ENCODE assay signal across 1 cellular context in the genomic region with DNA sequence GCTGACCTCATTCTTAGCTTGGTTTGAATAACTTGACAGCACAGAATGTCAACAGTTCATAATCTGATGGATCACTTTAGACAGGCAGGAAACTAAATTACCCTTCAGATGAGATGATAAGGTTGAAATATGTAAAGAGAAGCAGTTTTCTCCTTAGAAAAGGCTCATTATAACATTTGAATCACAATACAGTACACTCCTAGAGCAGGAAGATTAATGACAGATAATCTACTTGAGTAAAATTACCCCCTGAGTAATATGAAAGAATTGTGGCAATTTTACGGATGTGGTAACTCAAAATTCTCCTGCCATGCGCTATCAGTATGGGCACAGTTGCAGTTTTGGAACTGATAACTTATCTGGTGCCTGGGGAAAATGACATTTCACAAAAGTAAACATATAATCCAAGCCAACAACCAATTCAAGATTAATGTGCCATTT.
TF ChIP-seq lines count a peak whose summit lies in the region.

No MANE protein-coding gene starts in this region.

TF ChIP-seq in HEK293, 187 proteins besides CTCF, POLR2A, EP300 and RAD21 (continued from another document):
- TF ChIP-seq HOXD13 (CRISPR knock-in tag; IDR thresholded peaks at IDR 0.05; ENCODE audit: borderline replicate concordance) (no peak), ZNF629 (tag by site-specific recombination; IDR thresholded peaks at IDR 0.05) (0 out of 2 replicates have a peak, but pooled peaks have one; percentile 14), BCL11B (tag by site-specific recombination; IDR thresholded peaks at IDR 0.05; ENCODE audit: low read depth) (0 out of 2 replicates have a peak, but pooled peaks have one; percentile 13), REST (tag by site-specific recombination; IDR thresholded peaks at IDR 0.05) (no peak), SP3 (tag by site-specific recombination; IDR thresholded peaks at IDR 0.05) (peak; percentile 17; the same call in 1 of the 2 replicates), ZNF48 (tag by site-specific recombination; IDR thresholded peaks at IDR 0.05) (no peak), ZNF366 (tag by site-specific recombination; conservative IDR thresholded peaks at IDR 0.05) (0 out of 2 replicates have a peak, but pooled peaks have one; percentile 38), ZNF658 (tag by site-specific recombination; IDR thresholded peaks at IDR 0.05) (no peak), FEZF1 (tag by site-specific recombination; IDR thresholded peaks at IDR 0.05) (peak; percentile 37; the same call in 1 of the 2 replicates), ZNF843 (tag by site-specific recombination; IDR thresholded peaks at IDR 0.05) (no peak)
- TF ChIP-seq, protein P1, sequence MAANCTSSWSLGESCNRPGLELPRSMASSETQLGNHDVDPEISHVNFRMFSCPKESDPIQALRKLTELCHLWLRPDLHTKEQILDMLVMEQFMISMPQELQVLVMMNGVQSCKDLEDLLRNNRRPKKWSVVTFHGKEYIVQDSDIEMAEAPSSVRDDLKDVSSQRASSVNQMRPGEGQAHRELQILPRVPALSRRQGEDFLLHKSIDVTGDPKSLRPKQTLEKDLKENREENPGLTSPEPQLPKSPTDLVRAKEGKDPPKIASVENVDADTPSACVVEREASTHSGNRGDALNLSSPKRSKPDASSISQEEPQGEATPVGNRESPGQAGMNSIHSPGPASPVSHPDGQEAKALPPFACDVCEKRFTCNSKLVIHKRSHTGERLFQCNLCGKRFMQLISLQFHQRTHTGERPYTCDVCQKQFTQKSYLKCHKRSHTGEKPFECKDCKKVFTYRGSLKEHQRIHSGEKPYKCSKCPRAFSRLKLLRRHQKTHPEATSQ (tag by site-specific recombination; IDR thresholded peaks at IDR 0.05), result no peak
